Comparison of ENCODE assay signal across 14 cellular contexts in the genomic region with DNA sequence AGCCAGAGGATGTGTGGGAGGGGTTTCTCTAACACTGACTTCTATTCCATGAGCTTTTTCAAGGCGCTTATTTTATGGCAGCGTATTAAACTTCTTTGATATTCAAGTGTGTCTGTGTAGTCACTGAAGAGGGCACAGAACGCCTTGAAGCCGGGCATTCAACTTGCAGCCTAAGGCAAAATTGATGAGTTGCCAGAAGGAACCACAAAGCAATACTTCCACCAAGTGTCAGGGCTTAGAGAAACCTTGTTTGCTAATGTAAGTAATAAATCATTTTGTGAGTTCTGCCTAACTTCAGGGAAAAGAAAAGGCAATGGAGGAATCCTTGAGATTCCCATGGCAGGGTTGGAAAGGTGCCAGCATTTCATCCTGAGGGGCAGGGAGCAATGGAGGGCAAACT.
DNase-seq lines count a peak whose midpoint lies in the region; ATAC-seq and TF ChIP-seq lines count a peak whose summit lies in the region.
"Had no signal": no experiment of that assay in that cellular context is flagged by ENCODE, and none has a peak within 500 bp of the region (broad histone marks: within the 10 kb centered on the region; RNA-seq: fewer than 3 reads in every experiment).

No MANE protein-coding gene starts in this region.

- no peak for TF ChIP-seq POLR2A in breast epithelium (IDR thresholded peaks at IDR 0.05)

- H3K9ac ChIP-seq in mammary epithelial cell (ENCODE audit: insufficient read depth, low read length): no peak overlapping the region

- WGBS in mammary epithelial cell (ENCODE audit: low coverage, missing lambda C conversion rate): 55% methylated on average over 4 of the region's 4 CpGs

- H3K4me3 ChIP-seq in mammary epithelial cell (replicated peaks in 1 of 3; ENCODE audit: insufficient read depth in 1 of 3, low read depth in 2 of 3, low read length in 3 of 3) (no peak overlapping the region), breast epithelium (no peak overlapping the region), astrocyte of the spinal cord (ENCODE audit: low read depth, low read length) (no peak overlapping the region), upper lobe of right lung (no peak overlapping the region)
- H3K4me3 ChIP-seq: left ventricle myocardium inferior, right atrium auricular region had no signal

- in situ Hi-C loops in mammary epithelial cell (cut with MboI; ENCODE audit: low sequenced_read_pairs in 2 of 2) (no loop called here), astrocyte of the spinal cord (cut with HindIII; ENCODE audit: low sequenced_read_pairs) (no loop called here)

- intact Hi-C loops in mammary epithelial cell (cut with micrococcal nuclease): loop anchor here (1.0 kb wide), 1 partner anchor 12 kb away; no protein-coding TSS in a partner anchor
- intact Hi-C loops in breast epithelium (cut with DNase I; ENCODE audit: low total_unique reads): no loop called here
- intact Hi-C loops in sciatic nerve (cut with DNase I): no loop called here
- intact Hi-C loops in upper lobe of right lung (cut with DNase I): no loop called here

- H3K4me2 ChIP-seq in mammary epithelial cell (ENCODE audit: insufficient read depth, low read depth, low read length): no peak overlapping the region

- H3K9me3 ChIP-seq in mammary epithelial cell (replicated peaks; ENCODE audit: insufficient read depth, low read length) (no peaks in the 10 kb centered on the region), breast epithelium (no peaks in the 10 kb centered on the region), upper lobe of right lung (no peaks in the 10 kb centered on the region)
- H3K9me3 ChIP-seq: left ventricle myocardium inferior, right atrium auricular region had no signal

- no TSS peak for BruUV-seq in mammary epithelial cell (replicated peaks; lab: Mats Ljungman, UMichigan)

- H4K20me1 ChIP-seq in mammary epithelial cell (ENCODE audit: insufficient read depth, low read length): no peaks in the 10 kb centered on the region

- dilution Hi-C loops in mammary epithelial cell (cut with HindIII; ENCODE audit: low sequenced_read_pairs): no loop called here

- DNase-seq in mammary epithelial cell (peak; percentile 9), breast epithelium (ENCODE audit: low spot score in 2 of 2) (no peak), astrocyte of the spinal cord (ENCODE audit: low read depth, low spot score) (peak; percentile 48), islet precursor cell (peak; percentile 22), T-helper 9 cell (no peak), sciatic nerve (ENCODE audit: low spot score) (no peak), upper lobe of right lung (no peak)
- DNase-seq in central memory CD4-positive, alpha-beta T cell: no peak
- DNase-seq: CD4-positive, alpha-beta memory T cell; left ventricle myocardium inferior; OCI-M1; stimulated activated CD4-positive, alpha-beta T cell treated with anti-CD3 and anti-CD28 coated beads, Interleukin-4, amount 100 ng/mL, for 1 hour had no signal

- no peak overlapping the region for H2AFZ ChIP-seq in mammary epithelial cell (ENCODE audit: low read depth, low read length)

- no peak for ATAC-seq in sciatic nerve
- ATAC-seq in upper lobe of right lung: no peak
- ATAC-seq: natural killer cell treated with Interleukin-12 subunit alpha and Interleukin-12 subunit beta and Interleukin-15 and Interleukin-18, amount 100 ng/mL, for 72 hours had no signal

- H3K27ac ChIP-seq in mammary epithelial cell (ENCODE audit: insufficient read depth, low read depth, low read length) (no peak overlapping the region), breast epithelium (no peak overlapping the region), upper lobe of right lung (no peak overlapping the region)
- H3K27ac ChIP-seq: left ventricle myocardium inferior, right atrium auricular region had no signal

- H3K27me3 ChIP-seq in mammary epithelial cell (ENCODE audit: insufficient read depth, low read length) (no peaks in the 10 kb centered on the region), breast epithelium (no peaks in the 10 kb centered on the region), upper lobe of right lung (no peaks in the 10 kb centered on the region)
- H3K27me3 ChIP-seq: right atrium auricular region had no signal

- no peaks in the 10 kb centered on the region for H3K36me3 ChIP-seq in mammary epithelial cell (ENCODE audit: insufficient read depth, low read length)
- H3K36me3 ChIP-seq in breast epithelium: no peaks in the 10 kb centered on the region
- H3K36me3 ChIP-seq in upper lobe of right lung: no peaks in the 10 kb centered on the region
- H3K36me3 ChIP-seq: left ventricle myocardium inferior, right atrium auricular region had no signal

- CTCF ChIA-PET in mammary epithelial cell (lab: Charles Lee; ENCODE audit: low non-redundant PET): no interaction called here

- no peak for TF ChIP-seq CTCF in mammary epithelial cell (conservative IDR thresholded peaks at IDR 0.05 in 1 of 2, IDR thresholded peaks at IDR 0.05 in 1 of 2; ENCODE audit: extremely low read depth in 1 of 2, insufficient read depth in 1 of 2, low read depth in 1 of 2, low read length in 2 of 2)
- TF ChIP-seq CTCF in breast epithelium (IDR thresholded peaks at IDR 0.05): no peak
- no peak for TF ChIP-seq CTCF in astrocyte of the spinal cord (IDR thresholded peaks at IDR 0.05; ENCODE audit: low read depth, low read length)
- TF ChIP-seq CTCF in upper lobe of right lung (IDR thresholded peaks at IDR 0.05): no peak

- no peaks in the 10 kb centered on the region for H3K79me2 ChIP-seq in mammary epithelial cell (ENCODE audit: insufficient read depth, low read length)

- H3K4me1 ChIP-seq in mammary epithelial cell (ENCODE audit: insufficient read depth, low read length): peaks cover 5% of the 10 kb centered on the region
- H3K4me1 ChIP-seq in breast epithelium: no peaks in the 10 kb centered on the region
- no peaks in the 10 kb centered on the region for H3K4me1 ChIP-seq in upper lobe of right lung

Comparison
In these comparisons a context has a peak if more than half of its experiments do, and no peak if none do; other contexts are left out.
1. DNase-seq: peak in mammary epithelial cell (single experiment), astrocyte of the spinal cord (single experiment) and islet precursor cell (single experiment); none in breast epithelium (0 of 2), T-helper 9 cell (single experiment), sciatic nerve (single experiment), upper lobe of right lung (single experiment) and central memory CD4-positive, alpha-beta T cell (single experiment).